ENCODE assay signal across 22 cellular contexts in the genomic region with DNA sequence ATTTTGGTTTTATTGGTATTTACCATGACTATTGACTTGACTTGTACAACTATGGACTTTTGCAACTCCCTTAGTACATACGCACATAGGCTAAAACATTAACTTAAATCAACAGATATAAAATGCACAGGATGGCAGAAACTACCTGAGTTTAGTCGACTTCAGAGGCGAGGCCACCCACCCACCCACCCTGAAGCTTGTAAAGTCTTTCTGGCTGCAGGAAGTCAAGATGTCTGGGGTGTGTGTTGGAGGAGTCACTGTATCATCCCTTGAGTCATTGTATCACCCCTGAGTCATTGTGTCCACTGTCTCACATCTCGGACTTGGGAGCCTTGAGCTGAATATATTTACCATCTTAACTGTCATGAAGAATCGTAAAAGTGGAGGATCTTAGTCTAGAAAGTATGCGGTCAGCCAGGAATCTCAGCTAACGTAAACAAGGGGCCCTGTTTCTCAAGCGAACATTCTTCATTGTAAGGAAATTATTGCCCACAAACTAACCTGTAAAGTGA.
DNase-seq lines count a peak whose midpoint lies in the region; ATAC-seq and TF ChIP-seq lines count a peak whose summit lies in the region.
"Had no signal": no experiment of that assay in that cellular context is flagged by ENCODE, and none has a peak within 500 bp of the region (broad histone marks: within the 10 kb centered on the region; RNA-seq: fewer than 3 reads in every experiment).

No MANE protein-coding gene starts in this region.

- H3K9me2 ChIP-seq in PC-3 (replicated peaks; ENCODE audit: low read length): no peaks in the 10 kb centered on the region

- no peaks in the 10 kb centered on the region for H3K4me1 Mint-ChIP-seq in mesothelial cell of epicardium
- H3K4me1 Mint-ChIP-seq: stimulated activated naive B cell treated with anti-CD40 and anti-IgM and Interleukin-4, amounts not matched to agents 10 μg/mL and 1 μg/mL and 100 μg/mL, for 72 hours had no signal

- ATAC-seq in PC-3 (peak; percentile 92), mucosa of descending colon (peak; percentile 97), GM21447 (IDR thresholded peaks at IDR 0.05; ENCODE audit: unreplicated experiment) (no peak)
- ATAC-seq: stimulated activated naive B cell treated with anti-CD40 and anti-IgM and Interleukin-4, amounts not matched to agents 10 μg/mL and 1 μg/mL and 100 μg/mL, for 72 hours had no signal

- DNase-seq in Daoy (ENCODE audit: low read depth) (peak; percentile 72), PC-3 (peak; percentile 98), colonic mucosa (peak; percentile 33), mucosa of descending colon (peak in 1 of 3 donors; percentile 22), HK-2 (ENCODE audit: unreplicated experiment) (no peak), mesothelial cell of epicardium (ENCODE audit: low spot score in 2 of 2, unreplicated experiment in 2 of 2) (no peak)
- no peak for DNase-seq in stimulated activated CD4-positive, alpha-beta T cell treated with anti-CD3 and anti-CD28 coated beads, Interleukin-4, amount 100 ng/mL, for 1 hour
- DNase-seq: activated CD4-positive, alpha-beta T cell treated with anti-CD3 and anti-CD28 coated beads, Interleukin-2, amount 50 U/mL, for 48 hours; activated naive CD4-positive, alpha-beta T cell treated with anti-CD3 and anti-CD28 coated beads, Interleukin-2, amount 50 U/mL, for 16 hours; activated T-cell treated with anti-CD3 and anti-CD28 coated beads, Interleukin-2, amount 50 U/mL, for 1 hour; Caco-2; GF-D8; head of caudate nucleus; Karpas-422; NCI-H2171; NCI-H748 treated with DMSO at 0.1 percent for 48 hours; stimulated activated naive B cell treated with anti-CD40 and anti-IgM and Interleukin-4, amounts not matched to agents 10 μg/mL and 1 μg/mL and 100 μg/mL, for 72 hours had no signal

- H3K4me3 ChIP-seq in PC-3 (ENCODE audit: low read length) (no peak overlapping the region), colonic mucosa (no peak overlapping the region), mucosa of descending colon (no peak overlapping the region)
- H3K4me3 ChIP-seq: breast epithelium, esophagus muscularis mucosa, neural progenitor cell had no signal

- no peaks in the 10 kb centered on the region for H3K79me2 ChIP-seq in PC-3 (ENCODE audit: low read length)

- peak overlapping the region; percentile 78; the same call in 1 of the 2 replicates for H3K4me2 ChIP-seq in PC-3 (ENCODE audit: low read length)
- H3K4me2 ChIP-seq: neural progenitor cell had no signal

- no TSS peak for BruUV-seq in PC-3 (replicated peaks; lab: Mats Ljungman, UMichigan)

- peak overlapping the region; percentile 97 for H3K9ac ChIP-seq in PC-3 (ENCODE audit: low read length)
- no peak overlapping the region for H3K9ac ChIP-seq in colonic mucosa (ENCODE audit: low read depth in 2 of 2, low read length in 2 of 2)
- H3K9ac ChIP-seq: neural progenitor cell had no signal

- no peaks in the 10 kb centered on the region for H3K27me3 ChIP-seq in PC-3 (ENCODE audit: low read length)
- H3K27me3 ChIP-seq in colonic mucosa: no peaks in the 10 kb centered on the region
- H3K27me3 ChIP-seq: breast epithelium, esophagus muscularis mucosa, neural progenitor cell had no signal

- H4K20me1 ChIP-seq in PC-3 (ENCODE audit: low read length): no peaks in the 10 kb centered on the region

- H3F3A ChIP-seq in PC-3 (ENCODE audit: low read length, unreplicated experiment): peaks cover 4% of the 10 kb centered on the region

- H3K27me3 Mint-ChIP-seq in mesothelial cell of epicardium (ENCODE audit: low read depth): peaks cover 2% of the 10 kb centered on the region
- H3K27me3 Mint-ChIP-seq: stimulated activated naive B cell treated with anti-CD40 and anti-IgM and Interleukin-4, amounts not matched to agents 10 μg/mL and 1 μg/mL and 100 μg/mL, for 72 hours had no signal

- peaks cover 5% of the 10 kb centered on the region for H3K9me3 Mint-ChIP-seq in mesothelial cell of epicardium

- POLR2A ChIA-PET in PC-3 (lab: Charles Lee; ENCODE audit: unreplicated experiment): interaction anchor here (0.5 to 0.9 kb wide), 3 partner anchors 20 to 139 kb away, joined by 3 to 4 read pairs (median 3); no protein-coding TSS in a partner anchor

- H2AFZ ChIP-seq in PC-3 (ENCODE audit: low read length): no peak overlapping the region
- H2AFZ ChIP-seq: neural progenitor cell had no signal

- peaks cover 37% of the 10 kb centered on the region for H3K4me1 ChIP-seq in PC-3 (ENCODE audit: insufficient read depth, low read length)
- no peaks in the 10 kb centered on the region for H3K4me1 ChIP-seq in colonic mucosa
- H3K4me1 ChIP-seq in mucosa of descending colon (ENCODE audit: low read depth): peaks cover 5% of the 10 kb centered on the region
- H3K4me1 ChIP-seq: breast epithelium, Caco-2, esophagus muscularis mucosa, neural progenitor cell had no signal

- intact Hi-C loops in PC-3 (cut with micrococcal nuclease) (loop anchor here (1.0 to 10.0 kb wide), 5 partner anchors 20 to 140 kb away; partner anchors contain the start of gene ST6GAL2), colonic mucosa (cut with DNase I) (no loop called here), mucosa of descending colon (cut with DNase I, micrococcal nuclease) (no loop called here)

- TF ChIP-seq CTCF in PC-3 (conservative IDR thresholded peaks at IDR 0.05; ENCODE audit: low read depth, low read length): no peak
- TF ChIP-seq CTCF in colonic mucosa (IDR thresholded peaks at IDR 0.05): no peak
- TF ChIP-seq CTCF in mucosa of descending colon (IDR thresholded peaks at IDR 0.05): no peak
- TF ChIP-seq CTCF in mesothelial cell of epicardium (IDR thresholded peaks at IDR 0.05; ENCODE audit: unreplicated experiment): no peak

- H3K27ac ChIP-seq in PC-3 (ENCODE audit: low read length): peak overlapping the region; percentile 100
- no peak overlapping the region for H3K27ac ChIP-seq in colonic mucosa
- H3K27ac ChIP-seq: breast epithelium, esophagus muscularis mucosa, neural progenitor cell, VCaP had no signal

- no peaks in the 10 kb centered on the region for H3K36me3 Mint-ChIP-seq in mesothelial cell of epicardium
- H3K36me3 Mint-ChIP-seq: neural progenitor cell; stimulated activated naive B cell treated with anti-CD40 and anti-IgM and Interleukin-4, amounts not matched to agents 10 μg/mL and 1 μg/mL and 100 μg/mL, for 72 hours had no signal

- H3K4me3 Mint-ChIP-seq in mesothelial cell of epicardium: no peak overlapping the region
- H3K4me3 Mint-ChIP-seq: neural progenitor cell; stimulated activated naive B cell treated with anti-CD40 and anti-IgM and Interleukin-4, amounts not matched to agents 10 μg/mL and 1 μg/mL and 100 μg/mL, for 72 hours had no signal

- CTCF ChIA-PET in PC-3 (lab: Charles Lee): interaction anchor here (0.6 kb wide), 1 partner anchor 54 kb away, joined by 3 read pairs; no protein-coding TSS in a partner anchor

- H3K9me3 ChIP-seq in PC-3 (ENCODE audit: low read length) (no peaks in the 10 kb centered on the region), colonic mucosa (no peaks in the 10 kb centered on the region), mucosa of descending colon (no peaks in the 10 kb centered on the region)
- H3K9me3 ChIP-seq: Caco-2, esophagus muscularis mucosa had no signal

- no peaks in the 10 kb centered on the region for H3K36me3 ChIP-seq in PC-3 (ENCODE audit: low read depth, low read length)
- no peaks in the 10 kb centered on the region for H3K36me3 ChIP-seq in colonic mucosa
- no peaks in the 10 kb centered on the region for H3K36me3 ChIP-seq in mucosa of descending colon (ENCODE audit: low read depth)
- H3K36me3 ChIP-seq: breast epithelium, esophagus muscularis mucosa, neural progenitor cell had no signal

- H3K27ac Mint-ChIP-seq in mesothelial cell of epicardium: no peak overlapping the region
- H3K27ac Mint-ChIP-seq: neural progenitor cell; stimulated activated naive B cell treated with anti-CD40 and anti-IgM and Interleukin-4, amounts not matched to agents 10 μg/mL and 1 μg/mL and 100 μg/mL, for 72 hours had no signal

Comparison
In these comparisons a context has a peak if more than half of its experiments do, and no peak if none do; other contexts are left out.
1. DNase-seq: peak in Daoy (single experiment), PC-3 (single experiment) and colonic mucosa (single experiment); none in HK-2 (single experiment), mesothelial cell of epicardium (0 of 2) and stimulated activated CD4-positive, alpha-beta T cell treated with anti-CD3 and anti-CD28 coated beads, Interleukin-4, amount 100 ng/mL, for 1 hour (single experiment).